In the genomic region with DNA sequence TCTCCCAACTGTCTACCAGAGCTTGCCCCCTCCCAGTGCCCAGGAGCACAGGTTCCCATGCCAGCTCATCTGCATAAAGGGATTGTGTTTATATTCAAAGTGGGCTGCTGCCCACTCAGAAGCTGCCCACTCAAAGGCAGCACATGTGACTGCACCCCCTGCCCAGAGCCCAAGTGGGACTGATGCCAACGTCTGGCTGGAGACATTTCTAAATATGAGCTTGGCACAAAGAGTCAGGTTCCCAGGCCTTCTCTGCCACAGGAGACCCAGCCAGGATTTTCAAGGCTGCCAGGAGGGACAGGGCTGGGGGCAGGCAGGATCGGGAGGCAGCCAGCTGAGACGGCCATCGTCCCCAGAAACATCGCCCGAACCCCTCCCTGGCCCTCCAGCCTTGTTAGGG, we compare ENCODE assay signal across 14 cellular contexts.
DNase-seq lines count a peak whose midpoint lies in the region; ATAC-seq and TF ChIP-seq lines count a peak whose summit lies in the region.
"Had no signal": no experiment of that assay in that cellular context is flagged by ENCODE, and none has a peak within 500 bp of the region (broad histone marks: within the 10 kb centered on the region; RNA-seq: fewer than 3 reads in every experiment).

No MANE protein-coding gene starts in this region.

- WGBS in SK-N-SH (ENCODE audit: low lambda C conversion rate) = 29% methylated on average over 1 of the region's 6 CpGs

- POLR2A ChIA-PET in SK-N-SH (lab: Yijun Ruan, JAX) = interaction anchor here (0.9 kb wide), 1 partner anchor 182 kb away, joined by 3 read pairs; no protein-coding TSS in a partner anchor

- H2AFZ ChIP-seq in SK-N-SH (ENCODE audit: low read depth) = no peak overlapping the region
- H2AFZ ChIP-seq: GM23248 had no signal

- H3K4me3 ChIP-seq in SK-N-SH (ENCODE audit: low read depth in 2 of 2, low read length in 1 of 2) (no peak overlapping the region), left lung (no peak overlapping the region), upper lobe of right lung (no peak overlapping the region)
- H3K4me3 ChIP-seq: GM23248 had no signal

- H3K4me1 ChIP-seq in SK-N-SH (ENCODE audit: control insufficient read depth in 1 of 2, insufficient read depth in 2 of 2, low read depth in 1 of 2, low read length in 1 of 2) = peaks cover 0 to 39% of the 10 kb centered on the region in 2 experiments; a peak in 1 of 4 replicates
- peaks cover 0 to 3% of the 10 kb centered on the region in 2 donors for H3K4me1 ChIP-seq in left lung
- H3K4me1 ChIP-seq in upper lobe of right lung = peaks cover 6% of the 10 kb centered on the region

- no peaks in the 10 kb centered on the region for H3K79me2 ChIP-seq in SK-N-SH (ENCODE audit: insufficient read depth)

- H3K27me3 ChIP-seq in SK-N-SH (ENCODE audit: insufficient read depth) (peaks cover 19% of the 10 kb centered on the region), left lung (no peaks in the 10 kb centered on the region), upper lobe of right lung (no peaks in the 10 kb centered on the region)

- no peaks in the 10 kb centered on the region for H3K36me3 ChIP-seq in SK-N-SH (replicated peaks in 1 of 2; ENCODE audit: control insufficient read depth in 1 of 2, insufficient read depth in 2 of 2, low read length in 1 of 2)
- no peaks in the 10 kb centered on the region for H3K36me3 ChIP-seq in left lung
- no peaks in the 10 kb centered on the region for H3K36me3 ChIP-seq in upper lobe of right lung
- H3K36me3 ChIP-seq: neutrophil had no signal

- no peak overlapping the region for H3K9ac ChIP-seq in SK-N-SH
- H3K9ac ChIP-seq: GM23248 had no signal

- ATAC-seq in SK-N-SH treated with all-trans-retinoic acid at 6 μM for 48 hours (no peak), left lung (peak; percentile 22), upper lobe of right lung (no peak), HG02759 (IDR thresholded peaks at IDR 0.05; ENCODE audit: unreplicated experiment) (no peak), sciatic nerve (no peak)

- CTCF ChIA-PET in SK-N-SH (lab: Yijun Ruan, JAX) = interaction anchor here (0.9 to 2.2 kb wide), 5 partner anchors 69 to 160 kb away, joined by 3 to 15 read pairs (median 5); no protein-coding TSS in a partner anchor

- H3K9me2 ChIP-seq in SK-N-SH = no peaks in the 10 kb centered on the region

- TF ChIP-seq CTCF in SK-N-SH (IDR thresholded peaks at IDR 0.05) = no peak
- no peak for TF ChIP-seq CTCF in left lung (IDR thresholded peaks at IDR 0.05)
- no peak for TF ChIP-seq CTCF in upper lobe of right lung (IDR thresholded peaks at IDR 0.05)

- DNase-seq in SK-N-SH (peak; percentile 48), left lung (no peak), upper lobe of right lung (no peak), sciatic nerve (ENCODE audit: low spot score) (no peak)
- no peak for DNase-seq in activated CD4-positive, alpha-beta T cell treated with anti-CD3 and anti-CD28 coated beads for 48 hours
- DNase-seq: ACHN; activated T-cell treated with anti-CD3 and anti-CD28 coated beads, Interleukin-2, amount 50 U/mL, for 1 hour; glutamatergic neuron; GM23248; stimulated activated CD4-positive, alpha-beta T cell treated with anti-CD3 and anti-CD28 coated beads, Interleukin-12 subunit alpha, Interleukin-12 subunit beta, amount 100 ng/mL, for 4 hours had no signal

- intact Hi-C loops in left lung (cut with DNase I) (no loop called here), upper lobe of right lung (cut with DNase I) (no loop called here), sciatic nerve (cut with DNase I) (no loop called here)

- H3K27ac ChIP-seq in SK-N-SH (ENCODE audit: low read depth in 2 of 2, low read length in 1 of 2) (peak overlapping the region in 1 of 2 experiments; percentile 85; a peak in 2 of 4 replicates), angular gyrus (ENCODE audit: low read depth, low read length) (peak overlapping the region; percentile 65), left lung (no peak overlapping the region), upper lobe of right lung (peak overlapping the region; percentile 60)
- H3K27ac ChIP-seq: GM23248, neutrophil had no signal

- H3F3A ChIP-seq in SK-N-SH (replicated peaks; ENCODE audit: insufficient read depth) = no peaks in the 10 kb centered on the region

- no peaks in the 10 kb centered on the region for H4K20me1 ChIP-seq in SK-N-SH (ENCODE audit: insufficient read depth)

- TF ChIP-seq RAD21 in SK-N-SH (IDR thresholded peaks at IDR 0.05; ENCODE audit: low read length) = no peak

- H3K9me3 ChIP-seq in SK-N-SH (no peaks in the 10 kb centered on the region), left lung (no peaks in the 10 kb centered on the region), upper lobe of right lung (no peaks in the 10 kb centered on the region)
- H3K9me3 ChIP-seq: neutrophil had no signal

- no peak overlapping the region for H3K4me2 ChIP-seq in SK-N-SH

- TF ChIP-seq EP300 in SK-N-SH (IDR thresholded peaks at IDR 0.05; ENCODE audit: borderline replicate concordance in 1 of 2, low read depth in 1 of 2, low read length in 1 of 2) = no peak

TF ChIP-seq in SK-N-SH, 30 proteins besides CTCF, POLR2A, EP300 and RAD21 (continues in another document):
- TF ChIP-seq, protein P1, sequence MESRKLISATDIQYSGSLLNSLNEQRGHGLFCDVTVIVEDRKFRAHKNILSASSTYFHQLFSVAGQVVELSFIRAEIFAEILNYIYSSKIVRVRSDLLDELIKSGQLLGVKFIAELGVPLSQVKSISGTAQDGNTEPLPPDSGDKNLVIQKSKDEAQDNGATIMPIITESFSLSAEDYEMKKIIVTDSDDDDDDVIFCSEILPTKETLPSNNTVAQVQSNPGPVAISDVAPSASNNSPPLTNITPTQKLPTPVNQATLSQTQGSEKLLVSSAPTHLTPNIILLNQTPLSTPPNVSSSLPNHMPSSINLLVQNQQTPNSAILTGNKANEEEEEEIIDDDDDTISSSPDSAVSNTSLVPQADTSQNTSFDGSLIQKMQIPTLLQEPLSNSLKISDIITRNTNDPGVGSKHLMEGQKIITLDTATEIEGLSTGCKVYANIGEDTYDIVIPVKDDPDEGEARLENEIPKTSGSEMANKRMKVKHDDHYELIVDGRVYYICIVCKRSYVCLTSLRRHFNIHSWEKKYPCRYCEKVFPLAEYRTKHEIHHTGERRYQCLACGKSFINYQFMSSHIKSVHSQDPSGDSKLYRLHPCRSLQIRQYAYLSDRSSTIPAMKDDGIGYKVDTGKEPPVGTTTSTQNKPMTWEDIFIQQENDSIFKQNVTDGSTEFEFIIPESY (IDR thresholded peaks at IDR 0.05; ENCODE audit: borderline replicate concordance, low read depth) = no peak
- TF ChIP-seq SIN3A (IDR thresholded peaks at IDR 0.05; ENCODE audit: borderline replicate concordance, low read depth, low read length) (no peak), TEAD4 (IDR thresholded peaks at IDR 0.05; ENCODE audit: borderline replicate concordance, insufficient read depth) (no peak), FOSL2 (IDR thresholded peaks at IDR 0.05; ENCODE audit: borderline replicate concordance, low read depth) (no peak), SMC3 (IDR thresholded peaks at IDR 0.05; ENCODE audit: low read depth, low read length) (no peak), MEF2A (IDR thresholded peaks at IDR 0.05; ENCODE audit: borderline replicate concordance, low read depth) (no peak), FOXM1 (IDR thresholded peaks at IDR 0.05; ENCODE audit: low read depth) (no peak), GATA2 (CRISPR knock-in tag; IDR thresholded peaks at IDR 0.05) (no peak), CHD2 (IDR thresholded peaks at IDR 0.05; ENCODE audit: low read length, partially characterized antibody) (no peak)

TF ChIP-seq in SK-N-SH treated with all-trans-retinoic acid at 6 μM for 48 hours, 23 proteins besides CTCF, POLR2A, EP300 and RAD21:
- no peak for TF ChIP-seq OSR1 (CRISPR knock-in tag; IDR thresholded peaks at IDR 0.05)
- no peak for TF ChIP-seq TOX (CRISPR knock-in tag; IDR thresholded peaks at IDR 0.05; ENCODE audit: borderline replicate concordance)
- TF ChIP-seq ZNF8 (CRISPR knock-in tag; IDR thresholded peaks at IDR 0.05) = no peak

Comparison
In these comparisons a context has a peak if more than half of its experiments do, and no peak if none do; other contexts are left out.
1. H3K27ac ChIP-seq: peak in angular gyrus (single experiment) and upper lobe of right lung (single experiment); none in left lung (0 of 2).